In genomic region chr7:44975331-44976039, GRCh38 we compare ENCODE assay signal across 16 cellular contexts. TPM values are rescaled to one million over a fixed set of nuclear protein-coding genes. Genes with fewer than 3 reads are reported as not detected.
DNase-seq lines count a peak whose midpoint lies in the region; ATAC-seq and TF ChIP-seq lines count a peak whose summit lies in the region.
"Had no signal": no experiment of that assay in that cellular context is flagged by ENCODE, and none has a peak within 500 bp of the region (broad histone marks: within the 10 kb centered on the region; RNA-seq: fewer than 3 reads in every experiment).

No MANE protein-coding gene starts in this region.

- ATAC-seq in GM18505 (IDR thresholded peaks at IDR 0.05; ENCODE audit: unreplicated experiment) (no peak), GM18909 (IDR thresholded peaks at IDR 0.05; ENCODE audit: poor library complexity, unreplicated experiment) (no peak), GM21423 (IDR thresholded peaks at IDR 0.05; ENCODE audit: unreplicated experiment) (no peak)
- ATAC-seq: esophagus mucosa had no signal

- no peak overlapping the region for H3K4me2 ChIP-seq in neuronal stem cell (ENCODE audit: insufficient read depth, low read length, poor library complexity, severe bottlenecking)

- no peak overlapping the region for H2AFZ ChIP-seq in neuronal stem cell (ENCODE audit: low read length)

- TF ChIP-seq CTCF in tibial nerve (IDR thresholded peaks at IDR 0.05), result no peak

- no peak overlapping the region for H3K14ac ChIP-seq in neuronal stem cell (ENCODE audit: low read length)

- no peak overlapping the region for H3K18ac ChIP-seq in neuronal stem cell (ENCODE audit: low read length)

- no peak overlapping the region for H2BK120ac ChIP-seq in neuronal stem cell (ENCODE audit: low read depth, low read length)

- TF ChIP-seq POLR2A in GM18505 (IDR thresholded peaks at IDR 0.05; ENCODE audit: borderline replicate concordance, extremely low read depth, insufficient read depth, insufficient read length), result peak; percentile 14
- TF ChIP-seq POLR2A in tibial nerve (IDR thresholded peaks at IDR 0.05), result no peak

- peaks cover 64% of the 10 kb centered on the region for H3K36me3 Mint-ChIP-seq in activated CD4-positive, alpha-beta T cell treated with anti-CD3 and anti-CD28 coated beads, Interleukin-2, amount 10 ng/mL, durations not matched to agents 24 days and 14 days (ENCODE audit: low read depth)
- peaks cover 85% of the 10 kb centered on the region for H3K36me3 Mint-ChIP-seq in activated T-helper 2 cell treated with anti-CD3 and anti-CD28 coated beads, Interferon-gamma antibody, Interleukin-2, Interleukin-4, amounts not matched to agents 10 μg/mL and 5 μg/mL and 100 μg/mL, durations not matched to agents 14 hours and 24 hours and 36 hours (ENCODE audit: low read depth)

- H3K9ac ChIP-seq in neuronal stem cell (ENCODE audit: low read depth, low read length, poor library complexity), result no peak overlapping the region

- peak overlapping the region; percentile 93 for H3K4me3 Mint-ChIP-seq in activated CD4-positive, alpha-beta T cell treated with anti-CD3 and anti-CD28 coated beads, Interleukin-2, amount 10 ng/mL, durations not matched to agents 24 days and 14 days
- H3K4me3 Mint-ChIP-seq in activated T-helper 2 cell treated with anti-CD3 and anti-CD28 coated beads, Interferon-gamma antibody, Interleukin-2, Interleukin-4, amounts not matched to agents 10 μg/mL and 5 μg/mL and 100 μg/mL, durations not matched to agents 14 hours and 24 hours and 36 hours (ENCODE audit: low read depth), result peak overlapping the region; percentile 97
- H3K4me3 Mint-ChIP-seq: nephron had no signal

- H3K4me1 Mint-ChIP-seq in activated CD4-positive, alpha-beta T cell treated with anti-CD3 and anti-CD28 coated beads, Interleukin-2, amount 10 ng/mL, durations not matched to agents 24 days and 14 days, result peaks cover 45% of the 10 kb centered on the region
- H3K4me1 Mint-ChIP-seq in activated T-helper 2 cell treated with anti-CD3 and anti-CD28 coated beads, Interferon-gamma antibody, Interleukin-2, Interleukin-4, amounts not matched to agents 10 μg/mL and 5 μg/mL and 100 μg/mL, durations not matched to agents 14 hours and 24 hours and 36 hours (ENCODE audit: low read depth), result peaks cover 33% of the 10 kb centered on the region
- H3K4me1 Mint-ChIP-seq: nephron had no signal

- H2BK5ac ChIP-seq in neuronal stem cell (ENCODE audit: low read length), result no peak overlapping the region

- H3K27me3 ChIP-seq in neuronal stem cell (ENCODE audit: control insufficient read depth in 3 of 3, insufficient read depth in 3 of 3, low read depth in 1 of 3, low read length in 3 of 3) (peaks cover 0 to 6% (median 0%) of the 10 kb centered on the region in 3 experiments), tibial nerve (no peaks in the 10 kb centered on the region)
- H3K27me3 ChIP-seq: dorsolateral prefrontal cortex, stomach had no signal

- peak overlapping the region; percentile 69 for H3K23ac ChIP-seq in neuronal stem cell (ENCODE audit: low read depth, low read length, poor library complexity)

- no peaks in the 10 kb centered on the region for H3K27me3 Mint-ChIP-seq in activated CD4-positive, alpha-beta T cell treated with anti-CD3 and anti-CD28 coated beads, Interleukin-2, amount 10 ng/mL, durations not matched to agents 24 days and 14 days
- H3K27me3 Mint-ChIP-seq in activated T-helper 2 cell treated with anti-CD3 and anti-CD28 coated beads, Interferon-gamma antibody, Interleukin-2, Interleukin-4, amounts not matched to agents 10 μg/mL and 5 μg/mL and 100 μg/mL, durations not matched to agents 14 hours and 24 hours and 36 hours (ENCODE audit: low read depth), result no peaks in the 10 kb centered on the region

- no peak for DNase-seq in activated CD4-positive, alpha-beta T cell treated with anti-CD3 and anti-CD28 coated beads, Interleukin-2, amount 10 ng/mL, durations not matched to agents 24 days and 14 days
- DNase-seq in activated CD4-positive, alpha-beta T cell treated with anti-CD3 and anti-CD28 coated beads, Interleukin-2, amount 50 U/mL, for 4 hours, result no peak
- no peak for DNase-seq in activated T-helper 2 cell treated with anti-CD3 and anti-CD28 coated beads, Interferon-gamma antibody, Interleukin-2, Interleukin-4, amounts not matched to agents 10 μg/mL and 5 μg/mL and 100 μg/mL, durations not matched to agents 14 hours and 24 hours and 36 hours (ENCODE audit: low spot score)
- DNase-seq in neuronal stem cell (ENCODE audit: low spot score) (no peak), tibial nerve (ENCODE audit: low spot score in 2 of 2) (no peak)
- DNase-seq: glutamatergic neuron; NK-92 treated with Interleukin-12 subunit alpha and Interleukin-12 subunit beta, amount 100 ng/mL, for 24 hours; RPMI8226; stomach had no signal

- H2BK12ac ChIP-seq in neuronal stem cell (ENCODE audit: low read length), result no peak overlapping the region

- H2AK5ac ChIP-seq in neuronal stem cell (ENCODE audit: low read depth, low read length), result no peak overlapping the region

- H3K4me1 ChIP-seq in neuronal stem cell (ENCODE audit: control insufficient read depth in 2 of 2, insufficient read depth in 1 of 2, low read depth in 1 of 2, low read length in 2 of 2) (peaks cover 0 to 4% of the 10 kb centered on the region in 2 donors), tibial nerve (peaks cover 0 to 35% (median 25%) of the 10 kb centered on the region in 4 donors)

- no peak overlapping the region for H3K4ac ChIP-seq in neuronal stem cell (ENCODE audit: low read length)

- H3K9me3 ChIP-seq in neuronal stem cell (replicated peaks in 1 of 2; ENCODE audit: control insufficient read depth in 2 of 2, insufficient read depth in 1 of 2, low read depth in 1 of 2, low read length in 2 of 2) (no peaks in the 10 kb centered on the region), tibial nerve (no peaks in the 10 kb centered on the region)
- H3K9me3 ChIP-seq: stomach had no signal

- H3K27ac Mint-ChIP-seq in activated CD4-positive, alpha-beta T cell treated with anti-CD3 and anti-CD28 coated beads, Interleukin-2, amount 10 ng/mL, durations not matched to agents 24 days and 14 days, result peak overlapping the region; percentile 84
- H3K27ac Mint-ChIP-seq in activated T-helper 2 cell treated with anti-CD3 and anti-CD28 coated beads, Interferon-gamma antibody, Interleukin-2, Interleukin-4, amounts not matched to agents 10 μg/mL and 5 μg/mL and 100 μg/mL, durations not matched to agents 14 hours and 24 hours and 36 hours, result peak overlapping the region; percentile 98
- H3K27ac Mint-ChIP-seq: nephron had no signal

- TF ChIP-seq EP300 in tibial nerve (IDR thresholded peaks at IDR 0.05), result no peak

- no peak overlapping the region for H4K8ac ChIP-seq in neuronal stem cell (ENCODE audit: low read depth, low read length)

- H2BK15ac ChIP-seq in neuronal stem cell (ENCODE audit: low read length), result no peak overlapping the region

- H3K4me3 ChIP-seq in neuronal stem cell (ENCODE audit: low read length in 2 of 2) (no peak overlapping the region), tibial nerve (no peak overlapping the region)
- H3K4me3 ChIP-seq: dorsolateral prefrontal cortex, stomach had no signal

- peaks cover 0 to 3% of the 10 kb centered on the region in 2 donors for H3K36me3 ChIP-seq in neuronal stem cell (replicated peaks in 1 of 2; ENCODE audit: control insufficient read depth in 2 of 2, insufficient read depth in 2 of 2, low read length in 2 of 2)
- peaks cover 0 to 42% (median 0%) of the 10 kb centered on the region in 3 donors for H3K36me3 ChIP-seq in tibial nerve

- peaks cover 1% of the 10 kb centered on the region for H3K79me1 ChIP-seq in neuronal stem cell (ENCODE audit: low read depth, low read length)

- no CpG with 5 or more reads among the region's 12 CpGs for WGBS in neuronal stem cell (ENCODE audit: extremely low coverage in 2 of 2, insufficient read length in 2 of 2, insufficient replicate concordance in 1 of 2), 2 donors
- WGBS in tibial nerve, 2 donors, result 91 to 96% methylated on average over 12 of the region's 12 CpGs

- intact Hi-C loops in activated CD4-positive, alpha-beta T cell treated with anti-CD3 and anti-CD28 coated beads, Interleukin-2, amount 10 ng/mL, durations not matched to agents 24 days and 14 days (cut with micrococcal nuclease), result loop anchor here (5.0 kb wide), 1 partner anchor 368 kb away; the partner anchor contains the start of gene OGDH
- intact Hi-C loops in activated T-helper 2 cell treated with anti-CD3 and anti-CD28 coated beads, Interferon-gamma antibody, Interleukin-2, Interleukin-4, amounts not matched to agents 10 μg/mL and 5 μg/mL and 100 μg/mL, durations not matched to agents 14 hours and 24 hours and 36 hours (cut with micrococcal nuclease), result loop anchor here (5.0 kb wide), 1 partner anchor 128 kb away; the partner anchor contains the start of gene H2AZ2

- H3K9me3 Mint-ChIP-seq in activated CD4-positive, alpha-beta T cell treated with anti-CD3 and anti-CD28 coated beads, Interleukin-2, amount 10 ng/mL, durations not matched to agents 24 days and 14 days, result no peaks in the 10 kb centered on the region
- no peaks in the 10 kb centered on the region for H3K9me3 Mint-ChIP-seq in activated T-helper 2 cell treated with anti-CD3 and anti-CD28 coated beads, Interferon-gamma antibody, Interleukin-2, Interleukin-4, amounts not matched to agents 10 μg/mL and 5 μg/mL and 100 μg/mL, durations not matched to agents 14 hours and 24 hours and 36 hours
- H3K9me3 Mint-ChIP-seq: nephron had no signal

- H3K27ac ChIP-seq in neuronal stem cell (replicated peaks; ENCODE audit: low read length) (no peak overlapping the region), tibial nerve (no peak overlapping the region)
- H3K27ac ChIP-seq: stomach had no signal

- H4K91ac ChIP-seq in neuronal stem cell (ENCODE audit: low read depth, low read length, poor library complexity), result peak overlapping the region; percentile 15

RNA-seq across cellular contexts. Expression of gene MYO1G, which starts 3.3 kb away (rescaled TPM):
- total RNA-seq in activated CD4-positive, alpha-beta T cell treated with anti-CD3 and anti-CD28 coated beads, Interleukin-2, amount 10 ng/mL, durations not matched to agents 24 days and 14 days, result 283 and 290 TPM in 2 replicates
- total RNA-seq in activated T-helper 2 cell treated with anti-CD3 and anti-CD28 coated beads, Interferon-gamma antibody, Interleukin-2, Interleukin-4, amounts not matched to agents 10 μg/mL and 5 μg/mL and 100 μg/mL, durations not matched to agents 14 hours and 24 hours and 36 hours, result 442 and 450 TPM in 2 replicates
- 0.03 TPM for polyA plus RNA-seq in neuronal stem cell (2013, experiment 1 of 2)
- 0.06 TPM for polyA plus RNA-seq in neuronal stem cell (2013, experiment 2 of 2)
- 10 to 100 TPM in 1 of 4 donors, 1 to 10 TPM in 2, under 1 TPM in 1; 0.84 to 10.5 (median 3.3) TPM for total RNA-seq in tibial nerve
- total RNA-seq: M059J had no signal

RNA-seq across cellular contexts. Expression of gene CCM2, which starts 24.5 kb away (rescaled TPM):
- 59.2 and 63.1 TPM in 2 replicates for total RNA-seq in activated CD4-positive, alpha-beta T cell treated with anti-CD3 and anti-CD28 coated beads, Interleukin-2, amount 10 ng/mL, durations not matched to agents 24 days and 14 days
- total RNA-seq in activated T-helper 2 cell treated with anti-CD3 and anti-CD28 coated beads, Interferon-gamma antibody, Interleukin-2, Interleukin-4, amounts not matched to agents 10 μg/mL and 5 μg/mL and 100 μg/mL, durations not matched to agents 14 hours and 24 hours and 36 hours, result 61.3 and 61.7 TPM in 2 replicates
- 29.8 TPM for polyA plus RNA-seq in neuronal stem cell (2013, experiment 1 of 2)
- polyA plus RNA-seq in neuronal stem cell (2013, experiment 2 of 2), result 30.1 TPM
- total RNA-seq in tibial nerve, result 10 to 100 TPM; 41.1 to 46.3 (median 44.0) TPM

Comparison
In these comparisons a context has a peak if more than half of its experiments do, and no peak if none do; other contexts are left out.
1. RNA of gene MYO1G, which starts 3.3 kb away (total RNA-seq): 442 to 450 TPM in activated T-helper 2 cell treated with anti-CD3 and anti-CD28 coated beads, Interferon-gamma antibody, Interleukin-2, Interleukin-4, amounts not matched to agents 10 μg/mL and 5 μg/mL and 100 μg/mL, durations not matched to agents 14 hours and 24 hours and 36 hours and 283 to 290 TPM in activated CD4-positive, alpha-beta T cell treated with anti-CD3 and anti-CD28 coated beads, Interleukin-2, amount 10 ng/mL, durations not matched to agents 24 days and 14 days; 0.84 to 10.5 TPM in tibial nerve; every median in the first group is over 10 times any median in the second.